Comparison of ENCODE assay signal across 18 cellular contexts in the genomic region with DNA sequence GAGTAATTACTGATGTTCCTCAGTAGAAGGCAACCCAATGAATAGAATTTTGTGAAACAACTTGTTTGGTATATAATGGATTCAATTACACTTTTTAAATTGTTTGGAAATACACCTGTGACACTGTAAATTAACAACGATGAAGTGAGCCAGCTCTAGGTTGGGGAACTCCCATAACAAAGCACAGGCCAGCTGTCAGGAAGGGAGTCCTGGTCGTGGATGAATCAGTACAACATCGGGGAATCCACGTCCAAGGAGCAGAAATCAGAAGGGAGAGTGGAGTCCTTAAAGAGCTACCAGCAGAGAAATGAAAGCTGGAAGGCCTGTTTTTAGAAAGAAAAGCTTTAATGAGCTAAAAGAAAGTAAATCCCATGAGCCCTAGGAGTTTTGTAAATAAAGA.
"Had no signal": no experiment of that assay in that cellular context is flagged by ENCODE, and none has a peak within 500 bp of the region (broad histone marks: within the 10 kb centered on the region; RNA-seq: fewer than 3 reads in every experiment).

No MANE protein-coding gene starts in this region.

- H3K27ac Mint-ChIP-seq: activated CD4-positive, alpha-beta T cell treated with anti-CD3 and anti-CD28 coated beads, Interleukin-2, amount 10 ng/mL, durations not matched to agents 24 days and 14 days; activated naive CD8-positive, alpha-beta T cell treated with anti-CD3 and anti-CD28 coated beads for 36 hours; endodermal cell; stimulated activated memory B cell treated with anti-CD40 and anti-IgM and Interleukin-4, amounts not matched to agents 10 μg/mL and 1 μg/mL and 100 μg/mL, for 72 hours had no signal

- H3K4me1 Mint-ChIP-seq: activated CD4-positive, alpha-beta T cell treated with anti-CD3 and anti-CD28 coated beads, Interleukin-2, amount 10 ng/mL, durations not matched to agents 24 days and 14 days; activated naive CD8-positive, alpha-beta T cell treated with anti-CD3 and anti-CD28 coated beads for 36 hours; stimulated activated memory B cell treated with anti-CD40 and anti-IgM and Interleukin-4, amounts not matched to agents 10 μg/mL and 1 μg/mL and 100 μg/mL, for 72 hours had no signal

- H3K27me3 ChIP-seq: breast epithelium, gastroesophageal sphincter, heart right ventricle, ovary, tibial artery had no signal

- H3K9me3 Mint-ChIP-seq: activated CD4-positive, alpha-beta T cell treated with anti-CD3 and anti-CD28 coated beads, Interleukin-2, amount 10 ng/mL, durations not matched to agents 24 days and 14 days; activated naive CD8-positive, alpha-beta T cell treated with anti-CD3 and anti-CD28 coated beads for 36 hours; endodermal cell; stimulated activated memory B cell treated with anti-CD40 and anti-IgM and Interleukin-4, amounts not matched to agents 10 μg/mL and 1 μg/mL and 100 μg/mL, for 72 hours had no signal

- H3K36me3 ChIP-seq: breast epithelium, gastroesophageal sphincter, heart right ventricle, lower lobe of right lung, ovary, tibial artery had no signal

- H3K4me1 ChIP-seq: breast epithelium, gastroesophageal sphincter, lower lobe of right lung, tibial artery had no signal

- H3K9me3 ChIP-seq: breast epithelium, gastroesophageal sphincter, heart right ventricle, lower lobe of right lung, ovary, tibial artery had no signal

- H3K4me3 ChIP-seq: breast epithelium, gastroesophageal sphincter, heart right ventricle, lower lobe of right lung, ovary, tibial artery had no signal

- H3K27me3 Mint-ChIP-seq: activated CD4-positive, alpha-beta T cell treated with anti-CD3 and anti-CD28 coated beads, Interleukin-2, amount 10 ng/mL, durations not matched to agents 24 days and 14 days; stimulated activated memory B cell treated with anti-CD40 and anti-IgM and Interleukin-4, amounts not matched to agents 10 μg/mL and 1 μg/mL and 100 μg/mL, for 72 hours had no signal

- FAIRE-seq: urothelium cell line had no signal

- DNase-seq: activated CD4-positive, alpha-beta T cell treated with anti-CD3 and anti-CD28 coated beads, Interleukin-2, amount 10 ng/mL, durations not matched to agents 24 days and 14 days; activated CD4-positive, CD25-positive, alpha-beta regulatory T cell; activated naive CD8-positive, alpha-beta T cell treated with anti-CD3 and anti-CD28 coated beads for 36 hours; dermis blood vessel endothelial cell; endodermal cell; erythroblast; heart right ventricle; left cardiac atrium; lower lobe of right lung; midbrain; ovary; stimulated activated CD4-positive, alpha-beta T cell treated with anti-CD3 and anti-CD28 coated beads, Interleukin-12 subunit alpha, Interleukin-12 subunit beta, amount 100 ng/mL, for 4 hours; stimulated activated CD4-positive, alpha-beta T cell treated with anti-CD3 and anti-CD28 coated beads, Interleukin-2, amount 100 ng/mL, for 24 hours; tibial artery had no signal

- H3K27ac ChIP-seq: breast epithelium, gastroesophageal sphincter, heart right ventricle, lower lobe of right lung, ovary, tibial artery had no signal

- H3K4me3 Mint-ChIP-seq: activated CD4-positive, alpha-beta T cell treated with anti-CD3 and anti-CD28 coated beads, Interleukin-2, amount 10 ng/mL, durations not matched to agents 24 days and 14 days; activated naive CD8-positive, alpha-beta T cell treated with anti-CD3 and anti-CD28 coated beads for 36 hours; endodermal cell; stimulated activated memory B cell treated with anti-CD40 and anti-IgM and Interleukin-4, amounts not matched to agents 10 μg/mL and 1 μg/mL and 100 μg/mL, for 72 hours had no signal

- H3K36me3 Mint-ChIP-seq: activated naive CD8-positive, alpha-beta T cell treated with anti-CD3 and anti-CD28 coated beads for 36 hours; stimulated activated memory B cell treated with anti-CD40 and anti-IgM and Interleukin-4, amounts not matched to agents 10 μg/mL and 1 μg/mL and 100 μg/mL, for 72 hours had no signal
